In the genomic region with DNA sequence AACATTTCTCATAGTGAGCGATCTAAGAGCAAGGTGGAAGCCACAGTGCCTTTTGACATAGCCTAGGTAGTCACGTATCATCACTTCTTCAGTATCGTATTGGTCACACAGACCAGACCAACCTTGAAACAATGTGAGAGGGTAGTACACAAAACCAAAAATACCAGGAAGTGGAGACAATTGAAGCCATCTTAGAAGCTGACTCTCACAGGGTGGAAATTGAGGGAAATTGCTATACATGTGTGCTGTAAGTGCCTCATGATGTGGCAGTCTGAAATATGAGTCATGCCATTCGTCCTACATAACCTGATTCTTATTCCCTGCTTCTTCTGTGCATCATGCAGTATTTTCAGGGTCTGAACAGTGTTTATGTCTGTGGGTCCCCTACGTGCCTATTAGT, we compare ENCODE assay signal across 2 cellular contexts.
TF ChIP-seq lines count a peak whose summit lies in the region.

No MANE protein-coding gene starts in this region.

TF ChIP-seq in IMR-90, 13 proteins besides CTCF, POLR2A, EP300 and RAD21:
- TF ChIP-seq SMC3 (IDR thresholded peaks at IDR 0.05; ENCODE audit: low read depth, low read length) (no peak), NFE2L2 (IDR thresholded peaks at IDR 0.05; ENCODE audit: low read depth, low read length) (no peak), RFX5 (IDR thresholded peaks at IDR 0.05; ENCODE audit: low read depth, low read length) (no peak), MAZ (IDR thresholded peaks at IDR 0.05; ENCODE audit: borderline replicate concordance, low read depth, low read length) (no peak), FOS (IDR thresholded peaks at IDR 0.05; ENCODE audit: low read depth, low read length) (no peak), CHD1 (IDR thresholded peaks at IDR 0.05; ENCODE audit: low read depth, low read length) (no peak), CEBPB (IDR thresholded peaks at IDR 0.05; ENCODE audit: low read depth, low read length) (no peak), RCOR1 (IDR thresholded peaks at IDR 0.05; ENCODE audit: insufficient replicate concordance, low read length) (no peak), MXI1 (IDR thresholded peaks at IDR 0.05; ENCODE audit: borderline replicate concordance, low read depth, low read length) (no peak)
- TF ChIP-seq, protein P1, sequence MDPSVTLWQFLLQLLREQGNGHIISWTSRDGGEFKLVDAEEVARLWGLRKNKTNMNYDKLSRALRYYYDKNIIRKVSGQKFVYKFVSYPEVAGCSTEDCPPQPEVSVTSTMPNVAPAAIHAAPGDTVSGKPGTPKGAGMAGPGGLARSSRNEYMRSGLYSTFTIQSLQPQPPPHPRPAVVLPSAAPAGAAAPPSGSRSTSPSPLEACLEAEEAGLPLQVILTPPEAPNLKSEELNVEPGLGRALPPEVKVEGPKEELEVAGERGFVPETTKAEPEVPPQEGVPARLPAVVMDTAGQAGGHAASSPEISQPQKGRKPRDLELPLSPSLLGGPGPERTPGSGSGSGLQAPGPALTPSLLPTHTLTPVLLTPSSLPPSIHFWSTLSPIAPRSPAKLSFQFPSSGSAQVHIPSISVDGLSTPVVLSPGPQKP (IDR thresholded peaks at IDR 0.05; ENCODE audit: borderline replicate concordance, low read depth, low read length) = no peak
- TF ChIP-seq, protein P2, sequence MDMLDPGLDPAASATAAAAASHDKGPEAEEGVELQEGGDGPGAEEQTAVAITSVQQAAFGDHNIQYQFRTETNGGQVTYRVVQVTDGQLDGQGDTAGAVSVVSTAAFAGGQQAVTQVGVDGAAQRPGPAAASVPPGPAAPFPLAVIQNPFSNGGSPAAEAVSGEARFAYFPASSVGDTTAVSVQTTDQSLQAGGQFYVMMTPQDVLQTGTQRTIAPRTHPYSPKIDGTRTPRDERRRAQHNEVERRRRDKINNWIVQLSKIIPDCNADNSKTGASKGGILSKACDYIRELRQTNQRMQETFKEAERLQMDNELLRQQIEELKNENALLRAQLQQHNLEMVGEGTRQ (IDR thresholded peaks at IDR 0.05; ENCODE audit: low read depth, low read length) = no peak

TF ChIP-seq in GM12878, 131 proteins besides CTCF, POLR2A, EP300 and RAD21:
- TF ChIP-seq, protein P3, sequence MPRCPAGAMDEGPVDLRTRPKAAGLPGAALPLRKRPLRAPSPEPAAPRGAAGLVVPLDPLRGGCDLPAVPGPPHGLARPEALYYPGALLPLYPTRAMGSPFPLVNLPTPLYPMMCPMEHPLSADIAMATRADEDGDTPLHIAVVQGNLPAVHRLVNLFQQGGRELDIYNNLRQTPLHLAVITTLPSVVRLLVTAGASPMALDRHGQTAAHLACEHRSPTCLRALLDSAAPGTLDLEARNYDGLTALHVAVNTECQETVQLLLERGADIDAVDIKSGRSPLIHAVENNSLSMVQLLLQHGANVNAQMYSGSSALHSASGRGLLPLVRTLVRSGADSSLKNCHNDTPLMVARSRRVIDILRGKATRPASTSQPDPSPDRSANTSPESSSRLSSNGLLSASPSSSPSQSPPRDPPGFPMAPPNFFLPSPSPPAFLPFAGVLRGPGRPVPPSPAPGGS (IDR thresholded peaks at IDR 0.05; ENCODE audit: borderline replicate concordance, insufficient read depth, low read depth, low read length, poor library complexity, severe bottlenecking) = peak; percentile 34
- no peak for TF ChIP-seq POLR2AphosphoS5 (IDR thresholded peaks at IDR 0.05; ENCODE audit: low read length)
